In the genomic region with DNA sequence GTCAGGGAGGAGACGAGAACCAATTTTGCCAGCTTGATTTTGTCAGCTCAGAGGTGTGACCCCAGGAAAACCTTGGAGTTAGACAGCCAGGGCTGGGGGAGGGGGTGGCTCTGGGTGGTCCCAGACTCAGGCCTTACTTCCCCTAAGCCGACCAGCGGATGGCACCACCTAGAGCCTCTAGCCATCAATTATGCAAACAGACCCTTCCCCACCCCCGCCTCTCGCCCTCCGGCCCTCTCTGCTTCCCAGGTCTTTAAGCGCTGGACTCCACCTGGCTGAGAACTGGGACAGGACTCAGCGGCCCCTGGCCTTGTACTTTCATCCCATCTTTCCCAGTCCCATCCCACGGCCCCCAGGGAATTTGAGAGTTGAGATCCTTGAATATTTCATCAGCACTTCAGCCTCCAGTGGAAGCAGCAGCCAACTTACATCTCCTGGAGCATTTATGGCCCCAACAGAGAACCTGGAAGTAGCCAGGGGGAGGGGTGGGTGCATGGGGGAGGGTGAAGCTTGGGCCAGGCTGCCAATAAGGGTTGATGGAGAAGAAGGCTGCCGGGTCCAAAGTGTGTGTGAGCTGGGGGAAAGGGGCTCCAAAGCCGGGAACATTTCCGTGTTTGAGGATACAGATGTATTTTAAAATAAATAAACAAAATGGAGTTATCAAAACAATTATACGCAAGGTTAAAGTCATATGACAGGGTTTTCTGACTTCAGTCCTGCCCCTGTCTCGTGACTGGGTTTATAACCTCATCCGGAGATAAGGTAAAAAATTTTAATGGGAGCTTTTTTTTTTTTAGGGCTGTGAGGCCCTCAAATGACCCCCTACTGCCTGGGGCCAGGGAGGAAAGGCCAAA, we compare ENCODE assay signal across 12 cellular contexts. TPM values are rescaled to one million over a fixed set of nuclear protein-coding genes. Genes with fewer than 3 reads are reported as not detected.
DNase-seq lines count a peak whose midpoint lies in the region; ATAC-seq and TF ChIP-seq lines count a peak whose summit lies in the region.
"Had no signal": no experiment of that assay in that cellular context is flagged by ENCODE, and none has a peak within 500 bp of the region (broad histone marks: within the 10 kb centered on the region; RNA-seq: fewer than 3 reads in every experiment).

No MANE protein-coding gene starts in this region.

- no peak overlapping the region for H2AFZ ChIP-seq in osteoblast (ENCODE audit: low read length)

- no peak overlapping the region for H3K4me3 Mint-ChIP-seq in osteocyte (ENCODE audit: unreplicated experiment)
- no peak overlapping the region for H3K4me3 Mint-ChIP-seq in activated naive CD8-positive, alpha-beta T cell treated with anti-CD3 and anti-CD28 coated beads, Interleukin-2, amount 50 U/mL, for 24 hours

- H3K27me3 ChIP-seq in adrenal gland (no peaks in the 10 kb centered on the region), osteoblast (ENCODE audit: insufficient read depth, low read length) (peaks cover 3% of the 10 kb centered on the region), gastrocnemius medialis (no peaks in the 10 kb centered on the region)

- no peak overlapping the region for H3K27ac Mint-ChIP-seq in osteocyte (ENCODE audit: unreplicated experiment)
- H3K27ac Mint-ChIP-seq in activated naive CD8-positive, alpha-beta T cell treated with anti-CD3 and anti-CD28 coated beads, Interleukin-2, amount 50 U/mL, for 24 hours: no peak overlapping the region

- ATAC-seq in left ventricle myocardium superior: peak; percentile 27
- no peak for ATAC-seq in GM21619 (IDR thresholded peaks at IDR 0.05; ENCODE audit: unreplicated experiment)
- no peak for ATAC-seq in gastrocnemius medialis
- ATAC-seq in activated naive CD8-positive, alpha-beta T cell treated with anti-CD3 and anti-CD28 coated beads, Interleukin-2, amount 50 U/mL, for 24 hours: no peak
- ATAC-seq: stimulated activated naive CD8-positive, alpha-beta T cell treated with anti-CD3 and anti-CD28 coated beads, Interleukin-15, Interleukin-2, amounts not matched to agents 100 U/mL and 50 U/mL, for 24 hours had no signal

- H4K20me1 ChIP-seq in osteoblast (ENCODE audit: insufficient read depth, low read length): no peaks in the 10 kb centered on the region

- H3K4me2 ChIP-seq in osteoblast (ENCODE audit: insufficient read depth, low read length): peak overlapping the region; percentile 61

- no peaks in the 10 kb centered on the region for H3K9me3 Mint-ChIP-seq in osteocyte (ENCODE audit: unreplicated experiment)
- no peaks in the 10 kb centered on the region for H3K9me3 Mint-ChIP-seq in activated naive CD8-positive, alpha-beta T cell treated with anti-CD3 and anti-CD28 coated beads, Interleukin-2, amount 50 U/mL, for 24 hours

- 65 to 79% (median 68%) methylated on average over 8 to 15 of the region's 15 CpGs for WGBS in adrenal gland, 4 donors

- in situ Hi-C loops in Caki2 (cut with HindIII; ENCODE audit: low pct_unique_long_range_greater_than_20kb, low sequenced_read_pairs): no loop called here
- in situ Hi-C loops in gastrocnemius medialis (cut with MboI; ENCODE audit: low sequenced_read_pairs in 4 of 4): no loop called here

- H3K36me3 ChIP-seq in adrenal gland (replicated peaks in 1 of 2) (no peaks in the 10 kb centered on the region), osteoblast (ENCODE audit: insufficient read depth, low read length) (no peaks in the 10 kb centered on the region), gastrocnemius medialis (no peaks in the 10 kb centered on the region)

- intact Hi-C loops in adrenal gland (cut with DNase I): no loop called here
- intact Hi-C loops in left ventricle myocardium superior (cut with micrococcal nuclease): no loop called here
- intact Hi-C loops in gastrocnemius medialis (cut with DNase I; ENCODE audit: low total_unique reads): no loop called here

- no peaks in the 10 kb centered on the region for H3K9me3 ChIP-seq in adrenal gland (replicated peaks in 1 of 3)
- H3K9me3 ChIP-seq in osteoblast (ENCODE audit: low read depth, low read length): no peaks in the 10 kb centered on the region
- H3K9me3 ChIP-seq in gastrocnemius medialis: no peaks in the 10 kb centered on the region

- H3K79me2 ChIP-seq in osteoblast (ENCODE audit: insufficient read depth, low read length): no peaks in the 10 kb centered on the region

- H3K36me3 Mint-ChIP-seq in osteocyte (ENCODE audit: unreplicated experiment): no peaks in the 10 kb centered on the region
- no peaks in the 10 kb centered on the region for H3K36me3 Mint-ChIP-seq in activated naive CD8-positive, alpha-beta T cell treated with anti-CD3 and anti-CD28 coated beads, Interleukin-2, amount 50 U/mL, for 24 hours (ENCODE audit: low read depth)

- H3K4me1 ChIP-seq in adrenal gland (replicated peaks in 1 of 2): peaks cover 0 to 15% of the 10 kb centered on the region in 2 donors
- H3K4me1 ChIP-seq in osteoblast (ENCODE audit: insufficient read depth, low read length): peaks cover 10% of the 10 kb centered on the region
- peaks cover 0 to 6% of the 10 kb centered on the region in 2 donors for H3K4me1 ChIP-seq in gastrocnemius medialis

- peak overlapping the region in 3 of 5 donors; percentile 26 to 86 (median 63) for H3K27ac ChIP-seq in adrenal gland
- H3K27ac ChIP-seq in osteoblast (ENCODE audit: low read depth, low read length): no peak overlapping the region
- H3K27ac ChIP-seq in gastrocnemius medialis: no peak overlapping the region

- DNase-seq in Caki2 (ENCODE audit: low read depth): peak; percentile 68
- DNase-seq in adrenal gland: no peak
- peak; percentile 48 for DNase-seq in left ventricle myocardium superior
- peak; percentile 64 for DNase-seq in osteoblast (ENCODE audit: insufficient read length, low spot score, missing footprints)
- DNase-seq in osteocyte (ENCODE audit: extremely low spot score, unreplicated experiment): no peak
- DNase-seq in gastrocnemius medialis: no peak
- DNase-seq in activated naive CD8-positive, alpha-beta T cell treated with anti-CD3 and anti-CD28 coated beads, Interleukin-2, amount 50 U/mL, for 24 hours: no peak
- DNase-seq: NCI-H82; stimulated activated naive CD8-positive, alpha-beta T cell treated with anti-CD3 and anti-CD28 coated beads, Interleukin-15, Interleukin-2, amounts not matched to agents 100 U/mL and 50 U/mL, for 24 hours had no signal

- peaks cover 24% of the 10 kb centered on the region for H3K4me1 Mint-ChIP-seq in osteocyte (ENCODE audit: unreplicated experiment)
- H3K4me1 Mint-ChIP-seq in activated naive CD8-positive, alpha-beta T cell treated with anti-CD3 and anti-CD28 coated beads, Interleukin-2, amount 50 U/mL, for 24 hours: peaks cover 1% of the 10 kb centered on the region

- H3K4me3 ChIP-seq in adrenal gland (no peak overlapping the region), osteoblast (ENCODE audit: insufficient read depth, low read length) (no peak overlapping the region), gastrocnemius medialis (no peak overlapping the region)

- no peak for TF ChIP-seq CTCF in adrenal gland (IDR thresholded peaks at IDR 0.05)
- TF ChIP-seq CTCF in osteoblast (IDR thresholded peaks at IDR 0.05; ENCODE audit: extremely low read depth, low read depth, low read length): no peak
- TF ChIP-seq CTCF in osteocyte (IDR thresholded peaks at IDR 0.05): no peak
- no peak for TF ChIP-seq CTCF in gastrocnemius medialis (IDR thresholded peaks at IDR 0.05 in 4 of 5, conservative IDR thresholded peaks at IDR 0.05 in 1 of 5)

- no peaks in the 10 kb centered on the region for H3K27me3 Mint-ChIP-seq in osteocyte (ENCODE audit: unreplicated experiment)
- H3K27me3 Mint-ChIP-seq in activated naive CD8-positive, alpha-beta T cell treated with anti-CD3 and anti-CD28 coated beads, Interleukin-2, amount 50 U/mL, for 24 hours: peaks cover 2% of the 10 kb centered on the region

- TF ChIP-seq POLR2A in adrenal gland (IDR thresholded peaks at IDR 0.05) (no peak), gastrocnemius medialis (IDR thresholded peaks at IDR 0.05) (no peak)

RNA-seq across cellular contexts. Expression of gene JUP, which starts 7.5 kb away (rescaled TPM):
- 56.9 and 111 TPM in 2 replicates for total RNA-seq in Caki2 (2014; rRNA removed; shearing (Covaris generic); ENCODE audit: low replicate concordance)
- total RNA-seq in adrenal gland (10 to 100 TPM; 26.0 to 81.3 (median 39.3) TPM), left ventricle myocardium superior (217 TPM), osteoblast (18.0 and 24.2 TPM in 2 replicates), osteocyte (79.8 and 92.6 TPM in 2 replicates), gastrocnemius medialis (100 to 1,000 TPM in 3 of 4 donors, 10 to 100 TPM in 1; 88.8 to 135 (median 113) TPM)
- 10 to 100 TPM in 2 of 3 donors, 1 to 10 TPM in 1; 4.9 to 27.8 (median 21.1) TPM for polyA plus RNA-seq in adrenal gland

RNA-seq across cellular contexts. Expression of gene P3H4, which starts 17.8 kb away (rescaled TPM):
- 148 and 200 TPM in 2 replicates for total RNA-seq in Caki2 (2014; rRNA removed; shearing (Covaris generic); ENCODE audit: low replicate concordance)
- total RNA-seq in adrenal gland (10 to 100 TPM; 22.7 to 67.2 (median 33.9) TPM), left ventricle myocardium superior (7.0 TPM), osteoblast (59.7 and 66.6 TPM in 2 replicates), osteocyte (67.8 and 72.8 TPM in 2 replicates), gastrocnemius medialis (1 to 10 TPM; 1.8 to 4.0 (median 2.9) TPM)
- polyA plus RNA-seq in adrenal gland: 10 to 100 TPM; 12.8 to 19.1 (median 14.1) TPM

RNA-seq across cellular contexts. Expression of gene FKBP10, which starts 18.8 kb away (rescaled TPM):
- 315 and 351 TPM in 2 replicates for total RNA-seq in Caki2 (2014; rRNA removed; shearing (Covaris generic); ENCODE audit: low replicate concordance)
- total RNA-seq in adrenal gland: 100 to 1,000 TPM in 3 of 8 donors, 10 to 100 TPM in 5; 62.3 to 131 (median 85.1) TPM
- 100 to 1,000 TPM in 2 of 3 donors, 10 to 100 TPM in 1; 28.4 to 244 (median 157) TPM for polyA plus RNA-seq in adrenal gland
- 10.2 TPM for total RNA-seq in left ventricle myocardium superior
- 387 and 396 TPM in 2 replicates for total RNA-seq in osteoblast
- 408 and 426 TPM in 2 replicates for total RNA-seq in osteocyte
- 10 to 100 TPM in 2 of 4 donors, 1 to 10 TPM in 2; 7.0 to 12.9 (median 9.7) TPM for total RNA-seq in gastrocnemius medialis

RNA-seq across cellular contexts. Expression of gene NT5C3B, which starts 42.1 kb away (rescaled TPM):
- total RNA-seq in Caki2 (2014; rRNA removed; shearing (Covaris generic); ENCODE audit: low replicate concordance): 69.5 and 97.0 TPM in 2 replicates
- total RNA-seq in adrenal gland: 10 to 100 TPM; 36.2 to 62.9 (median 47.0) TPM
- 100 to 1,000 TPM in 1 of 3 donors, 10 to 100 TPM in 2; 51.4 to 121 (median 98.8) TPM for polyA plus RNA-seq in adrenal gland
- 19.3 TPM for total RNA-seq in left ventricle myocardium superior
- total RNA-seq in osteoblast: 69.8 and 70.4 TPM in 2 replicates
- total RNA-seq in osteocyte: 58.9 and 63.6 TPM in 2 replicates
- total RNA-seq in gastrocnemius medialis: 10 to 100 TPM; 13.8 to 27.6 (median 23.1) TPM

RNA-seq across cellular contexts. Expression of gene KLHL10, which starts 43.6 kb away (rescaled TPM):
- not detected in 2 replicates for total RNA-seq in Caki2 (2014; rRNA removed; shearing (Covaris generic); ENCODE audit: low replicate concordance)
- total RNA-seq in adrenal gland: under 1 TPM in 1 of 8 donors, not detected in 7; 0.29 TPM
- under 1 TPM in 2 of 3 donors, not detected in 1; 0.10 to 0.24 TPM for polyA plus RNA-seq in adrenal gland
- 0.12 TPM for total RNA-seq in left ventricle myocardium superior
- total RNA-seq in osteoblast: 0.36 and 0.59 TPM in 2 replicates
- not detected in 2 replicates for total RNA-seq in osteocyte
- under 1 TPM in 1 of 4 donors, not detected in 3; 0.31 TPM for total RNA-seq in gastrocnemius medialis
- total RNA-seq: cerebellum, kidney epithelial cell had no signal

Comparison
In these comparisons a context has a peak if more than half of its experiments do, and no peak if none do; other contexts are left out.
1. DNase-seq: peak in Caki2 (single experiment), left ventricle myocardium superior (single experiment) and osteoblast (single experiment); none in adrenal gland (0 of 7), osteocyte (single experiment), gastrocnemius medialis (0 of 2) and activated naive CD8-positive, alpha-beta T cell treated with anti-CD3 and anti-CD28 coated beads, Interleukin-2, amount 50 U/mL, for 24 hours (single experiment).
2. H3K27ac ChIP-seq: peak in adrenal gland (3 of 5); none in osteoblast (single experiment) and gastrocnemius medialis (0 of 4).